2 cellular contexts compared by ENCODE assay signal in the genomic region with DNA sequence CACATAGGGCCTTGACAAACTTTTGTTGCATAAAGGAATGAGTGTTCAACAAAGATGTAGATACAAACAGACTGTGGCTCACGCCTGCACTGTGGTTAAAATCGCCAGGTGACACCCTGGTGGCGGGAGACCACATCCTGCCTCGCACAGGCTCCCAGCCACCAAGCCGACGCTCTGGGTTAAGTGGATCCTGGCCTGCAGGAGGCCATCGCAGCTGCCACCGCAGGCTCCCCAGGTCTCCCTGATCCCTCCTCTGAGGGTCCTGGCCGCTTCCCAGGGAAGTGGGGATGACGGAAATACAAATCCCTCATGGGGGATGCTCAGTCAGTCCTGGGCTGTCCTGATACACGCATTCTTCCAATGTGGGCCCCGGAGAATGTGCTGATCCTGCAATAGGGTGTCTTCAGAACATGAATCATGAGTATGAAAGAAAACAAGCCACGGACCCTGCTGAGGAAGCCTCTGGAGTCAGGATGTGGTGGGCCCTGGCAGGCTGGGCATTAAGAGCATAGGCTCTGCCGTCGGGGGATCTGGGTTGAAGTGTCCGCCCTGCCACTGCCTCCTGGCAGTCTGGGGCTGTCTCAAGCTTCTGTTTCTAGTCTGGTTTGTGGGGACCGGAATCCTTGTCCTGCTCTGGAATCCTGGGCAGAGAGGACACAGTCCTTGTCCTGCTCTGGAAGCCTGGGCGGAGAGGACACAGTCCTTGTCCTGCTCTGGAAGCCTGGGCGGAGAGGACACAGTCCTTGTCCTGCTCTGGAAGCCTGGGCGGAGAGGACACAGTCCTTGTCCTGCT.
TF ChIP-seq lines count a peak whose summit lies in the region.

No MANE protein-coding gene starts in this region.

TF ChIP-seq in A549, 52 proteins besides CTCF, POLR2A, EP300 and RAD21:
- TF ChIP-seq CBX2 (IDR thresholded peaks at IDR 0.05; ENCODE audit: borderline replicate concordance, low read depth) (no peak), TFCP2L1 (CRISPR knock-in tag; IDR thresholded peaks at IDR 0.05) (no peak), NFE2L2 (conservative IDR thresholded peaks at IDR 0.05; ENCODE audit: low read length) (no peak), POLR2AphosphoS2 (conservative IDR thresholded peaks at IDR 0.05; ENCODE audit: low read length) (no peak), EHMT2 (IDR thresholded peaks at IDR 0.05; ENCODE audit: low read depth) (no peak), MAFK (IDR thresholded peaks at IDR 0.05; ENCODE audit: partially characterized antibody) (peak; percentile 4)

TF ChIP-seq in HepG2, 621 proteins besides CTCF, POLR2A, EP300 and RAD21:
- TF ChIP-seq MAFF (IDR thresholded peaks at IDR 0.05; ENCODE audit: low read depth, low read length) (0 out of 2 replicates have a peak, but pooled peaks have one; percentile 29), MAFK (conservative IDR thresholded peaks at IDR 0.05 in 1 of 2, IDR thresholded peaks at IDR 0.05 in 1 of 2; ENCODE audit: low read length in 2 of 2) (peak; percentile 22 to 29; a peak in 1 of 4 replicates), ZNF230 (CRISPR knock-in tag; IDR thresholded peaks at IDR 0.05) (no peak), PHF21A (CRISPR knock-in tag; IDR thresholded peaks at IDR 0.05) (0 out of 2 replicates have a peak, but pooled peaks have one; percentile 19)
